ENCODE assay signal across 1 cellular context in genomic region chr2:166163775-166164174, GRCh38.
TF ChIP-seq lines count a peak whose summit lies in the region.

No MANE protein-coding gene starts in this region.

TF ChIP-seq in HepG2, 621 proteins besides CTCF, POLR2A, EP300 and RAD21 (continued from another document and continues in another):
- TF ChIP-seq ZHX2 (IDR thresholded peaks at IDR 0.05; ENCODE audit: low read depth): no peak
- TF ChIP-seq ZHX2 (CRISPR knock-in tag; IDR thresholded peaks at IDR 0.05; ENCODE audit: borderline replicate concordance): no peak
- 0 out of 2 replicates have a peak, but pooled peaks have one; percentile 8 for TF ChIP-seq ZMYM3 (CRISPR knock-in tag; IDR thresholded peaks at IDR 0.05)
- TF ChIP-seq CHD4 (IDR thresholded peaks at IDR 0.05; ENCODE audit: borderline replicate concordance, low read length): no peak
- no peak for TF ChIP-seq ZNF318 (CRISPR knock-in tag; IDR thresholded peaks at IDR 0.05)
- no peak for TF ChIP-seq PPARG (CRISPR knock-in tag; conservative IDR thresholded peaks at IDR 0.05)
- 0 out of 2 replicates have a peak, but pooled peaks have one; percentile 39 for TF ChIP-seq POGK (CRISPR knock-in tag; conservative IDR thresholded peaks at IDR 0.05)
- no peak for TF ChIP-seq PRMT3 (CRISPR knock-in tag; IDR thresholded peaks at IDR 0.05; ENCODE audit: borderline replicate concordance, low read depth)
- no peak for TF ChIP-seq ZNF773 (CRISPR knock-in tag; IDR thresholded peaks at IDR 0.05; ENCODE audit: borderline replicate concordance)
- no peak for TF ChIP-seq ATRX (CRISPR knock-in tag; IDR thresholded peaks at IDR 0.05; ENCODE audit: borderline replicate concordance)
- TF ChIP-seq SMARCC2 (IDR thresholded peaks at IDR 0.05): no peak
- TF ChIP-seq MAX (IDR thresholded peaks at IDR 0.05): no peak
- no peak for TF ChIP-seq RFX3 (CRISPR knock-in tag; IDR thresholded peaks at IDR 0.05)
- TF ChIP-seq MLXIP (CRISPR knock-in tag; IDR thresholded peaks at IDR 0.05; ENCODE audit: borderline replicate concordance): no peak
- peak; percentile 28; the same call in 1 of the 2 replicates for TF ChIP-seq SALL1 (CRISPR knock-in tag; IDR thresholded peaks at IDR 0.05)
- TF ChIP-seq FOXO4 (CRISPR knock-in tag; conservative IDR thresholded peaks at IDR 0.05): no peak
- no peak for TF ChIP-seq FUBP1 (CRISPR knock-in tag; IDR thresholded peaks at IDR 0.05; ENCODE audit: borderline replicate concordance)
- TF ChIP-seq KAT8 (CRISPR knock-in tag; IDR thresholded peaks at IDR 0.05): 0 out of 2 replicates have a peak, but pooled peaks have one; percentile 29
- peak; percentile 42; the same call in 1 of the 2 replicates for TF ChIP-seq IRF2 (CRISPR knock-in tag; IDR thresholded peaks at IDR 0.05)
- TF ChIP-seq STAT6 (CRISPR knock-in tag; IDR thresholded peaks at IDR 0.05; ENCODE audit: borderline replicate concordance): 0 out of 2 replicates have a peak, but pooled peaks have one; percentile 26
- TF ChIP-seq ZNF644 (CRISPR knock-in tag; IDR thresholded peaks at IDR 0.05; ENCODE audit: low read depth): peak; percentile 88
- no peak for TF ChIP-seq MIER2 (CRISPR knock-in tag; IDR thresholded peaks at IDR 0.05)
